ENCODE assay signal across 22 cellular contexts in genomic region chr20:9019833-9020232, GRCh38. TPM values are rescaled to one million over a fixed set of nuclear protein-coding genes. Genes with fewer than 3 reads are reported as not detected.
A peak's percentile ranks its signal among the peaks of the same experiment; 100 is the strongest.
DNase-seq lines count a peak whose midpoint lies in the region; ATAC-seq, FAIRE-seq and TF ChIP-seq lines count a peak whose summit lies in the region.
"Had no signal": no experiment of that assay in that cellular context is flagged by ENCODE, and none has a peak within 500 bp of the region (broad histone marks: within the 10 kb centered on the region; RNA-seq: fewer than 3 reads in every experiment).

No MANE protein-coding gene starts in this region.

- no peaks in the 10 kb centered on the region for H3K9me3 Mint-ChIP-seq in GM23338
- H3K9me3 Mint-ChIP-seq in astrocyte (ENCODE audit: unreplicated experiment): no peaks in the 10 kb centered on the region
- H3K9me3 Mint-ChIP-seq in activated T-helper 1 cell treated with anti-CD3 and anti-CD28 coated beads, Interleukin-12 subunit alpha, Interleukin-12 subunit beta, Interleukin-2, Interleukin-4 antibody, amounts not matched to agents 30 ng/mL and 10 ng/mL and 1 ng/mL, durations not matched to agents 14 hours and 24 hours and 36 hours: no peaks in the 10 kb centered on the region

- H4K20me1 ChIP-seq in BLaER1 (no peaks in the 10 kb centered on the region), GM23338 (replicated peaks; ENCODE audit: insufficient read depth) (no peaks in the 10 kb centered on the region), Loucy (ENCODE audit: insufficient read depth, low read length, poor library complexity, severe bottlenecking) (no peaks in the 10 kb centered on the region), astrocyte (ENCODE audit: insufficient read depth, low read length) (no peaks in the 10 kb centered on the region)

- H3K36me3 Mint-ChIP-seq in GM23338 (ENCODE audit: low read depth) (no peaks in the 10 kb centered on the region; the same call in 2 of the 3 replicates), astrocyte (ENCODE audit: low read depth, unreplicated experiment) (no peaks in the 10 kb centered on the region)
- H3K36me3 Mint-ChIP-seq in activated T-helper 1 cell treated with anti-CD3 and anti-CD28 coated beads, Interleukin-12 subunit alpha, Interleukin-12 subunit beta, Interleukin-2, Interleukin-4 antibody, amounts not matched to agents 30 ng/mL and 10 ng/mL and 1 ng/mL, durations not matched to agents 14 hours and 24 hours and 36 hours (ENCODE audit: low read depth): no peaks in the 10 kb centered on the region

- no peak overlapping the region for H3K27ac ChIP-seq in BLaER1
- no peak overlapping the region; the same call in 1 of the 2 replicates for H3K27ac ChIP-seq in GM23338 (ENCODE audit: low read depth)
- H3K27ac ChIP-seq in astrocyte (ENCODE audit: low read depth, low read length): no peak overlapping the region
- H3K27ac ChIP-seq: 22Rv1, PC-9, RWPE1 had no signal

- H3K4me3 ChIP-seq in BLaER1 (no peak overlapping the region), GM23338 (no peak overlapping the region), Loucy (ENCODE audit: low read length, poor library complexity, severe bottlenecking) (no peak overlapping the region), astrocyte (ENCODE audit: insufficient read depth, low read depth, low read length) (no peak overlapping the region)
- H3K4me3 ChIP-seq: HAP-1, PC-9 had no signal

- H2AFZ ChIP-seq in GM23338: peak overlapping the region; percentile 7; the same call in 1 of the 2 replicates
- H2AFZ ChIP-seq in Loucy (ENCODE audit: low read length): no peak overlapping the region
- no peak overlapping the region for H2AFZ ChIP-seq in astrocyte (ENCODE audit: low read depth, low read length)
- H2AFZ ChIP-seq: PC-9 had no signal

- peak; percentile 20 for FAIRE-seq in astrocyte (lab: Jason Lieb, UNC)

- H3K9me3 ChIP-seq in BLaER1: no peaks in the 10 kb centered on the region
- H3K9me3 ChIP-seq in Loucy (ENCODE audit: insufficient read depth, low read depth, low read length): no peaks in the 10 kb centered on the region
- no peaks in the 10 kb centered on the region for H3K9me3 ChIP-seq in astrocyte (ENCODE audit: insufficient read depth, low read depth, low read length)
- H3K9me3 ChIP-seq: Caco-2, HAP-1 had no signal

- peaks cover 30% of the 10 kb centered on the region for H3K4me1 ChIP-seq in BLaER1
- H3K4me1 ChIP-seq in GM23338 (ENCODE audit: insufficient read depth): peaks cover 15% of the 10 kb centered on the region
- peaks cover 15% of the 10 kb centered on the region for H3K4me1 ChIP-seq in Loucy (ENCODE audit: insufficient read depth, low read length, poor library complexity, severe bottlenecking)
- H3K4me1 ChIP-seq in astrocyte (ENCODE audit: insufficient read depth, low read length): no peaks in the 10 kb centered on the region
- H3K4me1 ChIP-seq: Caco-2, HAP-1 had no signal

- no peaks in the 10 kb centered on the region for H3K27me3 ChIP-seq in BLaER1
- no peaks in the 10 kb centered on the region for H3K27me3 ChIP-seq in GM23338 (ENCODE audit: insufficient read depth)
- H3K27me3 ChIP-seq in Loucy (ENCODE audit: insufficient read depth, low read length, poor library complexity, severe bottlenecking): no peaks in the 10 kb centered on the region
- no peaks in the 10 kb centered on the region for H3K27me3 ChIP-seq in astrocyte (ENCODE audit: insufficient read depth, low read length)

- H3K79me2 ChIP-seq in GM23338 (replicated peaks; ENCODE audit: insufficient read depth) (no peaks in the 10 kb centered on the region), Loucy (ENCODE audit: insufficient read depth, low read length) (no peaks in the 10 kb centered on the region), astrocyte (ENCODE audit: insufficient read depth, low read length) (no peaks in the 10 kb centered on the region)

- H3K4me1 Mint-ChIP-seq in GM23338 (peaks cover 34% of the 10 kb centered on the region), astrocyte (ENCODE audit: low read depth, unreplicated experiment) (peaks cover 32% of the 10 kb centered on the region)
- no peaks in the 10 kb centered on the region for H3K4me1 Mint-ChIP-seq in activated T-helper 1 cell treated with anti-CD3 and anti-CD28 coated beads, Interleukin-12 subunit alpha, Interleukin-12 subunit beta, Interleukin-2, Interleukin-4 antibody, amounts not matched to agents 30 ng/mL and 10 ng/mL and 1 ng/mL, durations not matched to agents 14 hours and 24 hours and 36 hours (ENCODE audit: low read depth)

- no peak for TF ChIP-seq CTCF in GM23338 (conservative IDR thresholded peaks at IDR 0.05; ENCODE audit: low read depth in 2 of 2)
- TF ChIP-seq CTCF in Loucy (conservative IDR thresholded peaks at IDR 0.05; ENCODE audit: low read length): no peak
- no peak for TF ChIP-seq CTCF in astrocyte (IDR thresholded peaks at IDR 0.05; ENCODE audit: insufficient read depth, low read depth, low read length)

- H3K27me3 Mint-ChIP-seq in GM23338 (ENCODE audit: insufficient read depth, low read depth, poor library complexity) (no peaks in the 10 kb centered on the region), astrocyte (ENCODE audit: low read depth, unreplicated experiment) (no peaks in the 10 kb centered on the region)
- no peaks in the 10 kb centered on the region for H3K27me3 Mint-ChIP-seq in activated T-helper 1 cell treated with anti-CD3 and anti-CD28 coated beads, Interleukin-12 subunit alpha, Interleukin-12 subunit beta, Interleukin-2, Interleukin-4 antibody, amounts not matched to agents 30 ng/mL and 10 ng/mL and 1 ng/mL, durations not matched to agents 14 hours and 24 hours and 36 hours (ENCODE audit: insufficient read depth)
- H3K27me3 Mint-ChIP-seq: CD4-positive, alpha-beta T cell had no signal

- intact Hi-C loops in activated T-helper 1 cell treated with anti-CD3 and anti-CD28 coated beads, Interleukin-12 subunit alpha, Interleukin-12 subunit beta, Interleukin-2, Interleukin-4 antibody, amounts not matched to agents 30 ng/mL and 10 ng/mL and 1 ng/mL, durations not matched to agents 14 hours and 24 hours and 36 hours (cut with micrococcal nuclease): no loop called here

- H3K4me3 Mint-ChIP-seq in GM23338 (no peak overlapping the region), astrocyte (ENCODE audit: unreplicated experiment) (no peak overlapping the region)
- no peak overlapping the region for H3K4me3 Mint-ChIP-seq in activated T-helper 1 cell treated with anti-CD3 and anti-CD28 coated beads, Interleukin-12 subunit alpha, Interleukin-12 subunit beta, Interleukin-2, Interleukin-4 antibody, amounts not matched to agents 30 ng/mL and 10 ng/mL and 1 ng/mL, durations not matched to agents 14 hours and 24 hours and 36 hours
- H3K4me3 Mint-ChIP-seq: CD4-positive, alpha-beta T cell had no signal

- H3K36me3 ChIP-seq in BLaER1: no peaks in the 10 kb centered on the region
- no peaks in the 10 kb centered on the region for H3K36me3 ChIP-seq in GM23338 (ENCODE audit: insufficient read depth)
- no peaks in the 10 kb centered on the region for H3K36me3 ChIP-seq in Loucy (ENCODE audit: insufficient read depth, low read length)
- no peaks in the 10 kb centered on the region for H3K36me3 ChIP-seq in astrocyte (ENCODE audit: insufficient read depth, low read length)
- H3K36me3 ChIP-seq: HAP-1 had no signal

- H3K9ac ChIP-seq in BLaER1 (no peak overlapping the region), Loucy (ENCODE audit: low read depth, low read length, poor library complexity, severe bottlenecking) (no peak overlapping the region), astrocyte (ENCODE audit: low read length) (no peak overlapping the region)

- ATAC-seq in GM23338: no peak
- ATAC-seq in HG03342 (IDR thresholded peaks at IDR 0.05; ENCODE audit: unreplicated experiment): no peak
- ATAC-seq in GM21717 (IDR thresholded peaks at IDR 0.05; ENCODE audit: unreplicated experiment): no peak
- ATAC-seq in GM19455 (IDR thresholded peaks at IDR 0.05; ENCODE audit: unreplicated experiment): no peak

- H3F3A ChIP-seq in GM23338 (replicated peaks; ENCODE audit: low read depth) (no peaks in the 10 kb centered on the region), Loucy (ENCODE audit: low read depth) (no peaks in the 10 kb centered on the region)

- peak overlapping the region; percentile 74 for H3K4me2 ChIP-seq in BLaER1
- H3K4me2 ChIP-seq in GM23338: no peak overlapping the region
- peak overlapping the region; percentile 12 for H3K4me2 ChIP-seq in Loucy (ENCODE audit: low read depth, low read length, poor library complexity, severe bottlenecking)
- no peak overlapping the region for H3K4me2 ChIP-seq in astrocyte (ENCODE audit: low read length)
- H3K4me2 ChIP-seq: PC-9 had no signal

- DNase-seq in GM23338 (ENCODE audit: low spot score) (no peak), astrocyte (ENCODE audit: low read depth) (no peak)
- no peak for DNase-seq in activated T-helper 1 cell treated with anti-CD3 and anti-CD28 coated beads, Interleukin-12 subunit alpha, Interleukin-12 subunit beta, Interleukin-2, Interleukin-4 antibody, amounts not matched to agents 30 ng/mL and 10 ng/mL and 1 ng/mL, durations not matched to agents 14 hours and 24 hours and 36 hours (ENCODE audit: low spot score)
- DNase-seq: AML-193; Caco-2; CD4-positive, alpha-beta T cell; DMS153; GF-D8; NCI-H1092; NCI-H1436 treated with DMSO at 0.1 percent for 48 hours; NCI-H2029; NCI-H345; NCI-H526; PC-9 had no signal

- H3K27ac Mint-ChIP-seq in GM23338 (no peak overlapping the region), astrocyte (ENCODE audit: unreplicated experiment) (no peak overlapping the region)
- H3K27ac Mint-ChIP-seq in activated T-helper 1 cell treated with anti-CD3 and anti-CD28 coated beads, Interleukin-12 subunit alpha, Interleukin-12 subunit beta, Interleukin-2, Interleukin-4 antibody, amounts not matched to agents 30 ng/mL and 10 ng/mL and 1 ng/mL, durations not matched to agents 14 hours and 24 hours and 36 hours: no peak overlapping the region
- H3K27ac Mint-ChIP-seq: CD4-positive, alpha-beta T cell had no signal

- H3K9me2 ChIP-seq in GM23338 (ENCODE audit: insufficient read depth) (no peaks in the 10 kb centered on the region), Loucy (replicated peaks; ENCODE audit: low read depth, low read length) (no peaks in the 10 kb centered on the region)

TF ChIP-seq in GM23338, 12 proteins besides CTCF, POLR2A, EP300 and RAD21 (continues in another document):
- no peak for TF ChIP-seq CREB1 (CRISPR knock-in tag; IDR thresholded peaks at IDR 0.05; ENCODE audit: low read depth)
- no peak for TF ChIP-seq EZH2phosphoT487 (IDR thresholded peaks at IDR 0.05; ENCODE audit: unreplicated experiment)
- TF ChIP-seq ZNF114 (CRISPR knock-in tag; IDR thresholded peaks at IDR 0.05): no peak
- TF ChIP-seq POLR2AphosphoS5 (IDR thresholded peaks at IDR 0.05; ENCODE audit: low read depth): no peak
- no peak for TF ChIP-seq JUNB (IDR thresholded peaks at IDR 0.05; ENCODE audit: unreplicated experiment)

RNA-seq across cellular contexts. Expression of gene PLCB4, which starts 49.1 kb away (rescaled TPM):
- 5.9 and 16.1 TPM in 2 replicates for total RNA-seq in GM23338 (2014; rRNA removed; shearing (Covaris generic))
- 3.5 and 6.5 TPM in 2 replicates for polyA plus RNA-seq in GM23338 (2016; fragmentation: Nextera tagmentation; extraction: Ambion mirVana)
- total RNA-seq in astrocyte: 38.9 and 58.2 TPM in 2 replicates
- total RNA-seq in activated T-helper 1 cell treated with anti-CD3 and anti-CD28 coated beads, Interleukin-12 subunit alpha, Interleukin-12 subunit beta, Interleukin-2, Interleukin-4 antibody, amounts not matched to agents 30 ng/mL and 10 ng/mL and 1 ng/mL, durations not matched to agents 14 hours and 24 hours and 36 hours: not detected in 2 replicates

Comparison
In these comparisons a context has a peak if more than half of its experiments do, and no peak if none do; other contexts are left out.
1. H3K4me2 ChIP-seq: peak in BLaER1 (single experiment) and Loucy (single experiment); none in GM23338 (single experiment) and astrocyte (single experiment).